Comparison of ENCODE assay signal across 31 cellular contexts in genomic region chr2:15412779-15413178, GRCh38.
"Had no signal": no experiment of that assay in that cellular context is flagged by ENCODE, and none has a peak within 500 bp of the region (broad histone marks: within the 10 kb centered on the region; RNA-seq: fewer than 3 reads in every experiment).

No MANE protein-coding gene starts in this region.

- H3K36me3 ChIP-seq: thyroid gland had no signal

- H3K4me1 ChIP-seq: body of pancreas, gastroesophageal sphincter, lower lobe of right lung, stomach, thyroid gland, upper lobe of right lung had no signal

- H3K9me3 ChIP-seq: body of pancreas, gastroesophageal sphincter, lower lobe of right lung, stomach, thyroid gland, upper lobe of right lung had no signal

- H3K4me3 ChIP-seq: body of pancreas, gastroesophageal sphincter, lower lobe of right lung, smooth muscle cell, stomach, thyroid gland, upper lobe of right lung had no signal

- ATAC-seq: activated CD4-positive, CD25-positive, alpha-beta regulatory T cell treated with anti-CD3 and anti-CD28 coated beads, Interleukin-2, amount 50 U/mL, for 24 hours; body of pancreas; effector memory CD8-positive, alpha-beta T cell; gastroesophageal sphincter; lower lobe of right lung; natural killer cell; sciatic nerve; stimulated activated naive B cell treated with anti-CD40 and anti-IgM and Interleukin-4, amounts not matched to agents 10 μg/mL and 1 μg/mL and 100 μg/mL, for 72 hours; upper lobe of right lung had no signal

- H3K4me2 ChIP-seq: smooth muscle cell had no signal

- H3K27me3 ChIP-seq: body of pancreas, gastroesophageal sphincter, stomach, thyroid gland, upper lobe of right lung had no signal

- DNase-seq: activated CD4-positive, alpha-beta T cell treated with anti-CD3 and anti-CD28 coated beads for 48 hours; activated CD4-positive, alpha-beta T cell treated with anti-CD3 and anti-CD28 coated beads, Interleukin-2, amount 50 U/mL, for 48 hours; activated CD8-positive, alpha-beta memory T cell treated with anti-CD3 and anti-CD28 coated beads for 24 hours; activated effector memory CD4-positive, alpha-beta T cell treated with Interleukin-2 at 50 U/mL for 16 hours; activated naive CD4-positive, alpha-beta T cell treated with Interleukin-2 at 50 U/mL for 16 hours; aorta; body of pancreas; caudate nucleus; cortex of kidney; effector memory CD8-positive, alpha-beta T cell; erythroblast; head of caudate nucleus; hypothalamus; immature natural killer cell; lower lobe of right lung; mesenchymal stem cell; natural killer cell; posterior cingulate gyrus; stimulated activated CD4-positive, alpha-beta T cell treated with anti-CD3 and anti-CD28 coated beads, Interleukin-1b, Interleukin-23, amount 100 ng/mL, for 48 hours; stimulated activated CD4-positive, alpha-beta T cell treated with anti-CD3 and anti-CD28 coated beads, Interleukin-4, amount 100 ng/mL, for 4 hours; stimulated activated CD8-positive, alpha-beta memory T cell treated with anti-CD3 and anti-CD28 coated beads, Interleukin-4, amount 100 ng/mL, for 48 hours; stimulated activated naive B cell treated with anti-CD40 and anti-IgM and Interleukin-4, amounts not matched to agents 10 μg/mL and 1 μg/mL and 100 μg/mL, for 72 hours; stomach; T-helper 1 cell; thyroid gland; upper lobe of right lung; WERI-Rb-1 had no signal

- H3K27ac ChIP-seq: body of pancreas, gastroesophageal sphincter, lower lobe of right lung, stomach, thyroid gland, upper lobe of right lung, WERI-Rb-1 had no signal
